Comparison of ENCODE assay signal across 13 cellular contexts in the genomic region with DNA sequence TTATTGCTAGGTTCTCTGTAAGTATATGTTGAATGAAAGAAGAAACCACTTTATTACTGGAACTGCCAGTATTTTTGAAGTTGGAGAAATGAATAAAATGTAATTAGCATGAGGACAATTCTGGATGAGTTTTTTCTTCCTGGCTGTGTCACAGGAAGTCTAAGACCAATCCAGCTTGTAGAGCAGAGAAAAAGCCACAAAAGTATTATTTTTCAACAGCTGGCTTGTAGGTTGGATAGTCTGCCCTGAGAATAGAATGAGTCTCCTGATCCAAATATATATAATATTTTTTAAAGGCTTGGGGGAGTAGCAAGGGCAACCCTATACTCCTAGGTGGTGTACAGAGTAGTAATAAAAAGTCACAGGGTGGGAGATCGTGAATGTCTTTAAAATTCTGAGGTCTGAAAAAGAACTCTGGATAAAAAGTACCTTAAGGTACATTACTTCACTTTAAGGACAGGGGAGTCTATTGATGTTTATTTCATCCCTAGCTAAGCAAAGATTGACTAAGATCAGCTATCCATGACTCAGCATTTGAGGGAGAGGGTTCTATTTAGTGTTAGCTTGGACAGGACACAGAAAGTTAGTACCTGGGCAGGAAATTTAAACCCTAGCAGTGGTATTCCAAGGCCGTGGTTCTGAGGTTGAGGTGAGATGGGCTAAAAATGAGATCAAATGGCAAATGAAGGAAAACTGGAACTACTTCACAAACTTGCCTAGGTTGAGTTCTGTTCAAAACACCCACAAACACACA. TPM values are rescaled to one million over a fixed set of nuclear protein-coding genes. Genes with fewer than 3 reads are reported as not detected.
DNase-seq lines count a peak whose midpoint lies in the region; ATAC-seq, FAIRE-seq and TF ChIP-seq lines count a peak whose summit lies in the region.
"Had no signal": no experiment of that assay in that cellular context is flagged by ENCODE, and none has a peak within 500 bp of the region (broad histone marks: within the 10 kb centered on the region; RNA-seq: fewer than 3 reads in every experiment).

No MANE protein-coding gene starts in this region.

- intact Hi-C loops in HepG2 (cut with micrococcal nuclease; ENCODE audit: unreplicated experiment) (no loop called here), spleen (cut with DNase I; ENCODE audit: low total_unique reads) (no loop called here)
- intact Hi-C loops in activated CD8-positive, alpha-beta T cell treated with anti-CD3 and anti-CD28 coated beads for 36 hours (cut with micrococcal nuclease) = no loop called here

- H3K27ac ChIP-seq in coronary artery = peak overlapping the region; percentile 82 to 87
- peak overlapping the region; percentile 54 for H3K27ac ChIP-seq in HepG2 (ENCODE audit: extremely low read length, insufficient read depth, low read length)
- H3K27ac ChIP-seq in spleen = peak overlapping the region in 5 of 8 donors; percentile 0 to 40 (median 15)
- H3K27ac ChIP-seq in caudate nucleus (ENCODE audit: low read depth, low read length) = no peak overlapping the region

- in situ Hi-C loops in HepG2 (cut with HindIII; ENCODE audit: extremely low pct_ligation_motif_present, low pct_unique_long_range_greater_than_20kb) = no loop called here

- H3K27me3 ChIP-seq in HepG2 (ENCODE audit: control insufficient read depth in 1 of 2, insufficient read depth in 2 of 2, low read length in 2 of 2) (no peaks in the 10 kb centered on the region), spleen (replicated peaks in 1 of 7) (no peaks in the 10 kb centered on the region)
- H3K27me3 ChIP-seq: upper lobe of left lung had no signal

- ATAC-seq in HepG2 = peak; percentile 76
- ATAC-seq in activated CD8-positive, alpha-beta T cell treated with anti-CD3 and anti-CD28 coated beads for 36 hours = no peak

- BruUV-seq in HepG2 (replicated peaks; lab: Mats Ljungman, UMichigan) = no TSS peak

- peak overlapping the region; percentile 45 for H2AFZ ChIP-seq in HepG2 (ENCODE audit: low read length)

- H3K27ac Mint-ChIP-seq in activated CD8-positive, alpha-beta T cell treated with anti-CD3 and anti-CD28 coated beads for 36 hours = no peak overlapping the region
- H3K27ac Mint-ChIP-seq: CD4-positive, alpha-beta T cell had no signal

- H3K27me3 Mint-ChIP-seq in activated CD8-positive, alpha-beta T cell treated with anti-CD3 and anti-CD28 coated beads for 36 hours = no peaks in the 10 kb centered on the region
- H3K27me3 Mint-ChIP-seq: CD4-positive, alpha-beta T cell had no signal

- no peaks in the 10 kb centered on the region for H4K20me1 ChIP-seq in HepG2 (ENCODE audit: insufficient read depth, low read length)

- FAIRE-seq in H54 (lab: Jason Lieb, UNC) (peak; percentile 57), HepG2 (lab: Jason Lieb, UNC) (peak; percentile 18)
- FAIRE-seq: RCC 7860 had no signal

- H3K4me3 ChIP-seq in coronary artery (no peak overlapping the region), HepG2 (replicated peaks in 1 of 3; ENCODE audit: insufficient read depth in 1 of 3, low read depth in 2 of 3, low read length in 3 of 3) (no peak overlapping the region), spleen (no peak overlapping the region)
- H3K4me3 ChIP-seq: upper lobe of left lung had no signal

- H3K4me2 ChIP-seq in HepG2 (ENCODE audit: low read depth, low read length) = peak overlapping the region; percentile 34

- TF ChIP-seq EP300 in HepG2 (IDR thresholded peaks at IDR 0.05; ENCODE audit: low read depth in 2 of 2, low read length in 2 of 2) (no peak), HepG2 (CRISPR knock-in tag; IDR thresholded peaks at IDR 0.05; ENCODE audit: borderline replicate concordance) (no peak)

- no peaks in the 10 kb centered on the region for H3K79me2 ChIP-seq in HepG2 (ENCODE audit: insufficient read depth, low read length)

- DNase-seq in H54 (ENCODE audit: insufficient read length, low spot score) (no peak), coronary artery (ENCODE audit: low spot score) (no peak), HepG2 (ENCODE audit: low spot score) (peak; percentile 79), spleen (no peak), NOMO-1 treated with dmso at 0.1 percent for 144 hours (lab: John Stamatoyannopoulos, UW; ENCODE audit: unreplicated experiment) (no peak), caudate nucleus (lab: John Stamatoyannopoulos, UW) (no peak), HUDEP-2 (lab: John Stamatoyannopoulos, UW; ENCODE audit: unreplicated experiment in 76 of 76) (no peak)
- DNase-seq in activated CD8-positive, alpha-beta T cell treated with anti-CD3 and anti-CD28 coated beads for 36 hours = no peak
- DNase-seq: CD4-positive, alpha-beta T cell; NCI-H2171; occipital lobe; upper lobe of left lung had no signal

- H3K9ac ChIP-seq in HepG2 (ENCODE audit: insufficient read depth, low read depth, low read length) = peak overlapping the region; percentile 17; the same call in 1 of the 2 replicates

- no peaks in the 10 kb centered on the region for H3K9me3 Mint-ChIP-seq in activated CD8-positive, alpha-beta T cell treated with anti-CD3 and anti-CD28 coated beads for 36 hours
- H3K9me3 Mint-ChIP-seq: CD4-positive, alpha-beta T cell had no signal

- 48% methylated on average over 2 of the region's 2 CpGs for WGBS in HepG2 (ENCODE audit: low lambda C conversion rate)
- WGBS in spleen, 5 donors = 56 to 70% (median 63%) methylated on average over 2 of the region's 2 CpGs

- no peak overlapping the region for H3K4me3 Mint-ChIP-seq in activated CD8-positive, alpha-beta T cell treated with anti-CD3 and anti-CD28 coated beads for 36 hours
- H3K4me3 Mint-ChIP-seq: CD4-positive, alpha-beta T cell had no signal

- TF ChIP-seq RAD21 in HepG2 (CRISPR knock-in tag; IDR thresholded peaks at IDR 0.05) = no peak

- POLR2A ChIA-PET in HepG2 (lab: Yijun Ruan, JAX) = interaction anchor here (0.7 to 2.1 kb wide), 8 partner anchors 14 to 64 kb away, joined by 3 to 14 read pairs (median 4); a partner anchor contains a TSS
- POLR2A ChIA-PET in activated CD8-positive, alpha-beta T cell treated with anti-CD3 and anti-CD28 coated beads for 36 hours (lab: Charles Lee) = no interaction called here

- no peaks in the 10 kb centered on the region for H3K36me3 Mint-ChIP-seq in activated CD8-positive, alpha-beta T cell treated with anti-CD3 and anti-CD28 coated beads for 36 hours (ENCODE audit: low read depth)

- H3K4me1 ChIP-seq in HepG2 (ENCODE audit: insufficient read depth, low read length) (peaks cover 40% of the 10 kb centered on the region), spleen (peaks cover 0 to 15% (median 6%) of the 10 kb centered on the region in 6 donors)

- CTCF ChIA-PET in HepG2 (lab: Yijun Ruan, JAX; ENCODE audit: low intra/inter-chr PET ratio, low total read pairs) = no interaction called here
- CTCF ChIA-PET in activated CD8-positive, alpha-beta T cell treated with anti-CD3 and anti-CD28 coated beads for 36 hours (lab: Charles Lee) = no interaction called here

- TF ChIP-seq POLR2A in H54 (IDR thresholded peaks at IDR 0.05; ENCODE audit: low read depth, low read length) = no peak
- no peak for TF ChIP-seq POLR2A in HepG2 (IDR thresholded peaks at IDR 0.05; ENCODE audit: insufficient read depth in 1 of 2, low read depth in 2 of 2, low read length in 2 of 2)
- no peak for TF ChIP-seq POLR2A in spleen (IDR thresholded peaks at IDR 0.05)

- TF ChIP-seq CTCF in coronary artery (IDR thresholded peaks at IDR 0.05) (no peak), HepG2 (CRISPR knock-in tag; IDR thresholded peaks at IDR 0.05) (no peak), spleen (IDR thresholded peaks at IDR 0.05 in 8 of 11, conservative IDR thresholded peaks at IDR 0.05 in 3 of 11) (no peak)
- TF ChIP-seq CTCF in activated CD8-positive, alpha-beta T cell treated with anti-CD3 and anti-CD28 coated beads for 36 hours (IDR thresholded peaks at IDR 0.05) = no peak

- H3K9me3 ChIP-seq in HepG2 (ENCODE audit: low read length) = no peaks in the 10 kb centered on the region
- no peaks in the 10 kb centered on the region for H3K9me3 ChIP-seq in spleen
- H3K9me3 ChIP-seq: upper lobe of left lung had no signal

- no peaks in the 10 kb centered on the region for H3K4me1 Mint-ChIP-seq in activated CD8-positive, alpha-beta T cell treated with anti-CD3 and anti-CD28 coated beads for 36 hours (ENCODE audit: low read depth)

- H3K36me3 ChIP-seq in HepG2 (replicated peaks in 1 of 2; ENCODE audit: control insufficient read depth in 1 of 2, insufficient read depth in 2 of 2, low read length in 2 of 2) (no peaks in the 10 kb centered on the region), spleen (no peaks in the 10 kb centered on the region)
- H3K36me3 ChIP-seq: upper lobe of left lung had no signal

TF ChIP-seq in HepG2, 621 proteins besides CTCF, POLR2A, EP300 and RAD21 (continues in another document):
- TF ChIP-seq ZNF816 (CRISPR knock-in tag; IDR thresholded peaks at IDR 0.05; ENCODE audit: borderline replicate concordance) (no peak), KDM6A (CRISPR knock-in tag; IDR thresholded peaks at IDR 0.05; ENCODE audit: low read depth) (no peak), MIER2 (CRISPR knock-in tag; IDR thresholded peaks at IDR 0.05) (0 out of 2 replicates have a peak, but pooled peaks have one; percentile 15)

RNA-seq across cellular contexts. Expression of a gene that starts 31.7 kb away (rescaled TPM):
- total RNA-seq in HepG2 (2016; rRNA removed; fragmentation: Illumina TruSeq; extraction: Trizol) = 10.6 and 19.2 TPM in 2 replicates
- total RNA-seq in HepG2 (2016; cell fraction: cytosol; rRNA removed; fragmentation: Illumina TruSeq; extraction: Trizol; ENCODE audit: low read depth) = 2.5 and 3.1 TPM in 2 replicates
- total RNA-seq in HepG2 (2016; cell fraction: insoluble cytoplasmic fraction; rRNA removed; fragmentation: Illumina TruSeq; extraction: Trizol) = 10.6 and 17.6 TPM in 2 replicates
- 20.1 and 24.4 TPM in 2 replicates for total RNA-seq in HepG2 (2016; cell fraction: membrane; rRNA removed; fragmentation: Illumina TruSeq; extraction: Trizol)
- total RNA-seq in HepG2 (2016; cell fraction: nucleus; rRNA removed; fragmentation: Illumina TruSeq; extraction: Trizol) = 9.0 and 10.7 TPM in 2 replicates
- 21.4 and 24.9 TPM in 2 replicates for polyA plus RNA-seq in HepG2 (2011; rRNA removed)
- polyA plus RNA-seq in HepG2 (2011; cell fraction: cytosol; rRNA removed) = 14.9 and 22.6 TPM in 2 replicates
- polyA plus RNA-seq in HepG2 (2011; cell fraction: nucleus; rRNA removed) = 12.3 and 12.6 TPM in 2 replicates
- polyA plus RNA-seq in HepG2 (2012) = 35.5 and 45.2 TPM in 2 replicates
- 3.4 and 3.6 TPM in 2 replicates for polyA plus RNA-seq in HepG2 (2016; cell fraction: cytosol; fragmentation: Illumina TruSeq; extraction: Trizol; ENCODE audit: low read depth)
- polyA plus RNA-seq in HepG2 (2016; cell fraction: insoluble cytoplasmic fraction; fragmentation: Illumina TruSeq; extraction: Trizol; ENCODE audit: low read depth) = 19.5 and 21.2 TPM in 2 replicates
- 19.1 and 22.9 TPM in 2 replicates for polyA plus RNA-seq in HepG2 (2016; cell fraction: membrane; fragmentation: Illumina TruSeq; extraction: Trizol; ENCODE audit: low read depth)
- polyA plus RNA-seq in HepG2 (2016; cell fraction: nucleus; fragmentation: Illumina TruSeq; extraction: Trizol; ENCODE audit: insufficient read depth, low read depth) = 12.8 and 14.3 TPM in 2 replicates
- 0.47 and 45.0 TPM in 2 replicates for polyA minus RNA-seq in HepG2 (2011; rRNA and poly(A)+ RNA removed; ENCODE audit: low replicate concordance)
- polyA minus RNA-seq in HepG2 (2011; cell fraction: cytosol; rRNA and poly(A)+ RNA removed) = 26.4 and 29.2 TPM in 2 replicates
- 33.1 and 37.5 TPM in 2 replicates for polyA minus RNA-seq in HepG2 (2011; cell fraction: nucleus; rRNA and poly(A)+ RNA removed)
- total RNA-seq in spleen = 100 to 1,000 TPM; 315 to 843 (median 492) TPM
- 100 to 1,000 TPM in 2 of 3 donors, 10 to 100 TPM in 1; 55.7 to 116 (median 102) TPM for polyA plus RNA-seq in spleen
- total RNA-seq in activated CD8-positive, alpha-beta T cell treated with anti-CD3 and anti-CD28 coated beads for 36 hours = 1 to 10 TPM; 1.2 to 1.5 TPM

Comparison
In these comparisons a context has a peak if more than half of its experiments do, and no peak if none do; other contexts are left out.
1. RNA of a gene that starts 31.7 kb away (total RNA-seq): 315 to 843 TPM in spleen; 2.5 to 24.4 TPM in HepG2 and 1.2 to 1.5 TPM in activated CD8-positive, alpha-beta T cell treated with anti-CD3 and anti-CD28 coated beads for 36 hours; every median in the first group is over 10 times any median in the second.